In genomic region chr19:14221345-14221744, GRCh38 we compare ENCODE assay signal across 8 cellular contexts. TPM values are rescaled to one million over a fixed set of nuclear protein-coding genes. Genes with fewer than 3 reads are reported as not detected.
A peak's percentile ranks its signal among the peaks of the same experiment; 100 is the strongest.
DNase-seq lines count a peak whose midpoint lies in the region; ATAC-seq and TF ChIP-seq lines count a peak whose summit lies in the region.
"Not testable (repeated sequence)": the region's sequence is repeated elsewhere in the genome, so short reads cannot be mapped to it uniquely, and the experiment has no call there.

No MANE protein-coding gene starts in this region.

- H3K9me2 ChIP-seq in PC-3 (replicated peaks; ENCODE audit: low read length) = not testable (repeated sequence)

- not testable (repeated sequence) for H2AFZ ChIP-seq in H9 (ENCODE audit: low read length)
- peak overlapping the region; percentile 59; the same call in 1 of the 2 replicates for H2AFZ ChIP-seq in PC-3 (ENCODE audit: low read length)

- H3K4ac ChIP-seq in H9 (ENCODE audit: low read depth, low read length) = not testable (repeated sequence)

- H3K27ac ChIP-seq in AG04450 (ENCODE audit: low read depth, low read length); H9 (ENCODE audit: insufficient read length, low read depth, low read length); PC-3 (ENCODE audit: low read length): not testable (repeated sequence)

- H3K4me2 ChIP-seq in H9 (ENCODE audit: insufficient read depth, insufficient read length, low read length) = peak overlapping the region; percentile 33
- peak overlapping the region; percentile 67 for H3K4me2 ChIP-seq in PC-3 (ENCODE audit: low read length)

- H3K79me1 ChIP-seq in H9 (ENCODE audit: insufficient read depth, low read depth, low read length, poor library complexity, severe bottlenecking) = not testable (repeated sequence)

- intact Hi-C loops in PC-3 (cut with micrococcal nuclease) = not testable (repeated sequence)

- peak overlapping the region; percentile 42 to 77 for H3K4me3 Mint-ChIP-seq in H9
- H3K4me3 Mint-ChIP-seq in glutamatergic neuron (ENCODE audit: unreplicated experiment) = not testable (repeated sequence)
- peak overlapping the region in 1 of 3 experiments; percentile 21 for H3K4me3 Mint-ChIP-seq in nephron

- peak; percentile 70 for ATAC-seq in PC-3

- not testable (repeated sequence) for H2BK20ac ChIP-seq in H9 (ENCODE audit: low read depth, low read length, poor library complexity, severe bottlenecking)

- H2BK120ac ChIP-seq in H9 (ENCODE audit: low read depth, low read length, poor library complexity, severe bottlenecking) = not testable (repeated sequence)

- not testable (repeated sequence) for H3K4me3 ChIP-seq in AG04450 (ENCODE audit: low read depth, low read length); PC-3 (ENCODE audit: low read length); adipocyte (ENCODE audit: low read length)

- H3K4me1 Mint-ChIP-seq in H9 (peaks cover 13 to 22% of the 10 kb centered on the region in 2 experiments), nephron (peaks cover 14% of the 10 kb centered on the region)
- H3K4me1 Mint-ChIP-seq in glutamatergic neuron (ENCODE audit: low read depth, unreplicated experiment) = not testable (repeated sequence)

- H3K14ac ChIP-seq in H9 (ENCODE audit: insufficient read depth, low read length) = not testable (repeated sequence)

- not testable (repeated sequence) for H3K23me2 ChIP-seq in H9 (ENCODE audit: insufficient read length, low read depth, low read length, poor library complexity, severe bottlenecking)

- H4K20me1 ChIP-seq in H9 (ENCODE audit: control insufficient read depth, insufficient read depth, insufficient read length); PC-3 (ENCODE audit: low read length): not testable (repeated sequence)

- not testable (repeated sequence) for H3K36me3 Mint-ChIP-seq in H9 (ENCODE audit: insufficient read depth in 1 of 3, low read depth in 3 of 3); glutamatergic neuron (ENCODE audit: unreplicated experiment); nephron (ENCODE audit: low read depth)

- H3K9me3 Mint-ChIP-seq in H9; glutamatergic neuron (ENCODE audit: unreplicated experiment); nephron: not testable (repeated sequence)

- H3K79me2 ChIP-seq in H9 (ENCODE audit: insufficient read depth, low read length); PC-3 (ENCODE audit: low read length): not testable (repeated sequence)

- DNase-seq in AG04450 (ENCODE audit: low read depth, low spot score) = not testable (repeated sequence)
- DNase-seq in H9 = peak; percentile 52
- DNase-seq in PC-3 = peak; percentile 68
- DNase-seq in activated CD4-positive, alpha-beta T cell treated with anti-CD3 and anti-CD28 coated beads, Interleukin-2, amount 50 U/mL, for 48 hours = peak; percentile 59 to 65
- peak; percentile 30 for DNase-seq in adipocyte (ENCODE audit: low read depth)
- DNase-seq in glutamatergic neuron = peak; percentile 49
- peak; percentile 60 for DNase-seq in stimulated activated CD8-positive, alpha-beta memory T cell treated with anti-CD3 and anti-CD28 coated beads, Interleukin-12 subunit alpha, Interleukin-12 subunit beta, amount 100 ng/mL, for 1 hour (ENCODE audit: low read depth)

- not testable (repeated sequence) for H3K36me3 ChIP-seq in PC-3 (ENCODE audit: low read depth, low read length); adipocyte (ENCODE audit: control insufficient read depth, insufficient read depth, low read length, severe bottlenecking)

- POLR2A ChIA-PET in AG04450 (lab: Yijun Ruan, JAX) = not testable (repeated sequence)
- POLR2A ChIA-PET in PC-3 (lab: Charles Lee; ENCODE audit: unreplicated experiment) = interaction anchor here (0.6 kb wide), 1 partner anchor 98 kb away, joined by 3 read pairs; no protein-coding TSS in a partner anchor

- not testable (repeated sequence) for H2AK5ac ChIP-seq in H9 (ENCODE audit: insufficient read length, low read length)

- H3K18ac ChIP-seq in H9 (ENCODE audit: insufficient read length, low read depth, low read length) = not testable (repeated sequence)

- CTCF ChIA-PET in AG04450 (lab: Charles Lee); PC-3 (lab: Charles Lee): not testable (repeated sequence)

- not testable (repeated sequence) for H3K56ac ChIP-seq in H9 (ENCODE audit: insufficient read length, low read depth, low read length)

- H3K9me3 ChIP-seq in AG04450 (ENCODE audit: control insufficient read depth, insufficient read depth, low read length); H9 (ENCODE audit: control insufficient read depth, low read depth, low read length); PC-3 (ENCODE audit: low read length); adipocyte (ENCODE audit: control insufficient read depth, low read length): not testable (repeated sequence)

- not testable (repeated sequence) for H2BK12ac ChIP-seq in H9 (ENCODE audit: insufficient read length, low read depth, low read length)

- WGBS in H9 (ENCODE audit: extremely low coverage, insufficient read length, low lambda C conversion rate) = no CpG with 5 or more reads among the region's 19 CpGs

- not testable (repeated sequence) for H3K9ac ChIP-seq in H9 (ENCODE audit: extremely low read depth, insufficient read length, low read length); PC-3 (ENCODE audit: low read length); adipocyte (ENCODE audit: low read length)

- not testable (repeated sequence) for H3K4me1 ChIP-seq in H9 (ENCODE audit: insufficient read depth, low read length); PC-3 (ENCODE audit: insufficient read depth, low read length)
- H3K4me1 ChIP-seq in adipocyte (ENCODE audit: control insufficient read depth, insufficient read depth, low read length) = peaks cover 17% of the 10 kb centered on the region

- not testable (repeated sequence) for H4K91ac ChIP-seq in H9 (ENCODE audit: insufficient read length, low read depth, low read length)

- H3K23ac ChIP-seq in H9 (ENCODE audit: insufficient read length, low read depth, low read length) = not testable (repeated sequence)

- H4K5ac ChIP-seq in H9 (ENCODE audit: insufficient read length, low read depth, low read length) = not testable (repeated sequence)

- not testable (repeated sequence) for H3K27ac Mint-ChIP-seq in H9; glutamatergic neuron (ENCODE audit: unreplicated experiment)
- peak overlapping the region in 1 of 3 experiments; percentile 60 for H3K27ac Mint-ChIP-seq in nephron

- H2BK15ac ChIP-seq in H9 (ENCODE audit: low read depth, low read length) = not testable (repeated sequence)

- not testable (repeated sequence) for H3K27me3 ChIP-seq in AG04450 (ENCODE audit: control insufficient read depth, insufficient read depth, low read length); H9 (ENCODE audit: insufficient read depth, low read length); PC-3 (ENCODE audit: low read length); adipocyte (replicated peaks; ENCODE audit: control insufficient read depth, insufficient read depth, low read length)

- H3T11ph ChIP-seq in H9 (ENCODE audit: low read length) = not testable (repeated sequence)

- H4K8ac ChIP-seq in H9 (replicated peaks; ENCODE audit: insufficient read length, low read depth, low read length) = not testable (repeated sequence)

- not testable (repeated sequence) for H2BK5ac ChIP-seq in H9 (ENCODE audit: insufficient read length, low read length)

- not testable (repeated sequence) for BruUV-seq in PC-3 (replicated peaks; lab: Mats Ljungman, UMichigan)

- not testable (repeated sequence) for H3F3A ChIP-seq in PC-3 (ENCODE audit: low read length, unreplicated experiment)

- TF ChIP-seq CTCF in AG04450 (IDR thresholded peaks at IDR 0.05; ENCODE audit: low read depth, low read length) (peak; percentile 32), H9 (conservative IDR thresholded peaks at IDR 0.05) (peak; percentile 66), PC-3 (conservative IDR thresholded peaks at IDR 0.05; ENCODE audit: low read depth, low read length) (peak; percentile 49; the same call in 1 of the 2 replicates), glutamatergic neuron (IDR thresholded peaks at IDR 0.05; ENCODE audit: partially characterized antibody, unreplicated experiment) (peak; percentile 65), nephron (IDR thresholded peaks at IDR 0.05; ENCODE audit: unreplicated experiment in 3 of 3) (peak in 2 of 3 experiments; percentile 36 to 50)

- H3K27me3 Mint-ChIP-seq in H9 (ENCODE audit: low read depth); glutamatergic neuron (ENCODE audit: unreplicated experiment); nephron (ENCODE audit: low read depth): not testable (repeated sequence)

RNA-seq across cellular contexts. Expression of gene ADGRL1, which starts 15.4 kb away (rescaled TPM):
- 2.0 and 2.9 TPM in 2 replicates for polyA plus RNA-seq in AG04450 (2011; rRNA removed)
- polyA minus RNA-seq in AG04450 (2011; rRNA and poly(A)+ RNA removed) = 5.7 and 12.6 TPM in 2 replicates
- 116 and 117 TPM in 2 replicates for total RNA-seq in H9 (2021)
- total RNA-seq in PC-3 (2014; rRNA removed) = 37.2 and 39.3 TPM in 2 replicates
- 68.1 TPM for total RNA-seq in glutamatergic neuron (ENCODE audit: unreplicated experiment)
